ENCODE assay signal across 10 cellular contexts in genomic region chr5:38259062-38259857, GRCh38. TPM values are rescaled to one million over a fixed set of nuclear protein-coding genes. Genes with fewer than 3 reads are reported as not detected.
DNase-seq lines count a peak whose midpoint lies in the region; ATAC-seq, FAIRE-seq and TF ChIP-seq lines count a peak whose summit lies in the region.
"Had no signal": no experiment of that assay in that cellular context is flagged by ENCODE, and none has a peak within 500 bp of the region (broad histone marks: within the 10 kb centered on the region; RNA-seq: fewer than 3 reads in every experiment).

No MANE protein-coding gene starts in this region.

- no peaks in the 10 kb centered on the region for H3K36me3 Mint-ChIP-seq in stimulated activated naive B cell treated with anti-CD40 and anti-IgM and Interleukin-4, amounts not matched to agents 10 μg/mL and 1 μg/mL and 100 μg/mL, for 72 hours
- H3K36me3 Mint-ChIP-seq in natural killer cell, result peaks cover 13% of the 10 kb centered on the region

- CTCF ChIA-PET in K562 (lab: Yijun Ruan, JAX; ENCODE audit: low intra/inter-chr PET ratio), result no interaction called here

- ATAC-seq in K562, result peak; percentile 31; the same call in 2 of the 3 replicates
- no peak for ATAC-seq in left lung
- no peak for ATAC-seq in stimulated activated naive B cell treated with anti-CD40 and anti-IgM and Interleukin-4, amounts not matched to agents 10 μg/mL and 1 μg/mL and 100 μg/mL, for 72 hours (replicated peaks)
- no peak for ATAC-seq in GM19035 (IDR thresholded peaks at IDR 0.05; ENCODE audit: unreplicated experiment)
- no peak for ATAC-seq in natural killer cell

- peaks cover 48% of the 10 kb centered on the region for H3K27me3 ChIP-seq in MG63
- H3K27me3 ChIP-seq in K562 (ENCODE audit: control insufficient read depth in 2 of 2, insufficient read depth in 2 of 2, low read length in 2 of 2), result peaks cover 35 to 50% of the 10 kb centered on the region in 2 experiments; a peak in 4 of 5 replicates
- H3K27me3 ChIP-seq in left lung, result peaks cover 49 to 97% of the 10 kb centered on the region in 2 donors

- no peak for TF ChIP-seq CTCF in K562 (IDR thresholded peaks at IDR 0.05 in 2 of 3, conservative IDR thresholded peaks at IDR 0.05 in 1 of 3; ENCODE audit: insufficient read depth in 2 of 3, low read depth in 1 of 3, low read length in 3 of 3)
- TF ChIP-seq CTCF in left lung (IDR thresholded peaks at IDR 0.05), result no peak
- no peak for TF ChIP-seq CTCF in natural killer cell (IDR thresholded peaks at IDR 0.05)

- TF ChIP-seq RAD21 in K562 (CRISPR knock-in tag; conservative IDR thresholded peaks at IDR 0.05 in 1 of 2, IDR thresholded peaks at IDR 0.05 in 1 of 2), result no peak

- H3K9ac ChIP-seq in K562 (ENCODE audit: insufficient read depth in 1 of 2, low read depth in 2 of 2, low read length in 2 of 2), result no peak overlapping the region

- peaks cover 64 to 86% of the 10 kb centered on the region in 2 donors for H3K27me3 Mint-ChIP-seq in stimulated activated naive B cell treated with anti-CD40 and anti-IgM and Interleukin-4, amounts not matched to agents 10 μg/mL and 1 μg/mL and 100 μg/mL, for 72 hours
- peaks cover 51 to 74% of the 10 kb centered on the region in 2 donors for H3K27me3 Mint-ChIP-seq in natural killer cell (ENCODE audit: low read depth in 2 of 2)

- TF ChIP-seq EP300 in K562 (IDR thresholded peaks at IDR 0.05; ENCODE audit: low read length), result no peak

- in situ Hi-C loops in K562 (cut with MboI), result no loop called here

- peak overlapping the region; percentile 37 to 50 for H3K4me3 Mint-ChIP-seq in stimulated activated naive B cell treated with anti-CD40 and anti-IgM and Interleukin-4, amounts not matched to agents 10 μg/mL and 1 μg/mL and 100 μg/mL, for 72 hours
- no peak overlapping the region for H3K4me3 Mint-ChIP-seq in natural killer cell

- H3K4me1 ChIP-seq in K562 (replicated peaks in 1 of 2; ENCODE audit: control insufficient read depth in 2 of 2, insufficient read depth in 2 of 2, low read length in 2 of 2), result peaks cover 0 to 10% of the 10 kb centered on the region in 2 experiments; a peak in 2 of 5 replicates
- peaks cover 7 to 15% of the 10 kb centered on the region in 2 donors for H3K4me1 ChIP-seq in left lung

- 10% methylated on average over 14 of the region's 14 CpGs for WGBS in K562 (ENCODE audit: insufficient coverage, low coverage, missing lambda C conversion rate)

- no peak for DNase-seq in MG63
- no peak for DNase-seq in K562 (ENCODE audit: extremely low read depth in 1 of 4, low spot score in 3 of 4)
- no peak for DNase-seq in left lung
- DNase-seq in stimulated activated naive B cell treated with anti-CD40 and anti-IgM and Interleukin-4, amounts not matched to agents 10 μg/mL and 1 μg/mL and 100 μg/mL, for 72 hours, result no peak
- no peak for DNase-seq in natural killer cell
- DNase-seq in GM03348 (ENCODE audit: low spot score), result no peak
- DNase-seq: GDM1; hippocampal formation; stimulated activated CD4-positive, alpha-beta T cell treated with anti-CD3 and anti-CD28 coated beads, Interleukin-12 subunit alpha, Interleukin-12 subunit beta, amount 100 ng/mL, for 4 hours had no signal

- no peaks in the 10 kb centered on the region for H3K9me1 ChIP-seq in K562 (ENCODE audit: control insufficient read depth, insufficient read depth, low read length)

- no peak overlapping the region for H2AFZ ChIP-seq in K562 (ENCODE audit: low read depth, low read length)

- H3K4me2 ChIP-seq in K562 (ENCODE audit: insufficient read depth, low read length), result no peak overlapping the region

- no peak overlapping the region for H3K27ac Mint-ChIP-seq in stimulated activated naive B cell treated with anti-CD40 and anti-IgM and Interleukin-4, amounts not matched to agents 10 μg/mL and 1 μg/mL and 100 μg/mL, for 72 hours
- no peak overlapping the region for H3K27ac Mint-ChIP-seq in natural killer cell

- no peak for FAIRE-seq in K562 (lab: Jason Lieb, UNC)

- peak overlapping the region; percentile 47 for H3K4me3 ChIP-seq in MG63
- no peak overlapping the region for H3K4me3 ChIP-seq in K562
- H3K4me3 ChIP-seq in left lung, result peak overlapping the region; percentile 13 to 15

- H3K9me3 ChIP-seq in MG63 (no peaks in the 10 kb centered on the region), K562 (replicated peaks; ENCODE audit: control insufficient read depth, insufficient read depth, low read depth, low read length) (no peaks in the 10 kb centered on the region), left lung (no peaks in the 10 kb centered on the region)

- H3K27ac ChIP-seq in K562 (ENCODE audit: extremely low read depth, low read depth, low read length), result no peak overlapping the region
- H3K27ac ChIP-seq in left lung, result no peak overlapping the region

- H3K36me3 ChIP-seq in MG63, result no peaks in the 10 kb centered on the region
- H3K36me3 ChIP-seq in K562 (ENCODE audit: control insufficient read depth, insufficient read depth, low read length), result no peaks in the 10 kb centered on the region
- H3K36me3 ChIP-seq in left lung, result no peaks in the 10 kb centered on the region

- BruUV-seq in K562 (replicated peaks; lab: Mats Ljungman, UMichigan), result no TSS peak

- intact Hi-C loops in K562 (cut with micrococcal nuclease) (no loop called here), left lung (cut with DNase I) (no loop called here), natural killer cell (cut with micrococcal nuclease) (no loop called here)

- peaks cover 2 to 6% of the 10 kb centered on the region in 2 donors for H3K4me1 Mint-ChIP-seq in stimulated activated naive B cell treated with anti-CD40 and anti-IgM and Interleukin-4, amounts not matched to agents 10 μg/mL and 1 μg/mL and 100 μg/mL, for 72 hours
- H3K4me1 Mint-ChIP-seq in natural killer cell, result no peaks in the 10 kb centered on the region

- POLR2A ChIA-PET in K562 (lab: Yijun Ruan, JAX), result no interaction called here

- no peak for TF ChIP-seq POLR2A in K562 (conservative IDR thresholded peaks at IDR 0.05)

- no peaks in the 10 kb centered on the region for H4K20me1 ChIP-seq in K562 (replicated peaks; ENCODE audit: control insufficient read depth, insufficient read depth, low read length)

- no peaks in the 10 kb centered on the region for H3K9me3 Mint-ChIP-seq in stimulated activated naive B cell treated with anti-CD40 and anti-IgM and Interleukin-4, amounts not matched to agents 10 μg/mL and 1 μg/mL and 100 μg/mL, for 72 hours
- no peaks in the 10 kb centered on the region for H3K9me3 Mint-ChIP-seq in natural killer cell

- no peaks in the 10 kb centered on the region for H3K79me2 ChIP-seq in K562 (ENCODE audit: control insufficient read depth, insufficient read depth, low read length)

TF ChIP-seq in K562, 482 proteins besides CTCF, POLR2A, EP300 and RAD21:
- TF ChIP-seq, protein P1, sequence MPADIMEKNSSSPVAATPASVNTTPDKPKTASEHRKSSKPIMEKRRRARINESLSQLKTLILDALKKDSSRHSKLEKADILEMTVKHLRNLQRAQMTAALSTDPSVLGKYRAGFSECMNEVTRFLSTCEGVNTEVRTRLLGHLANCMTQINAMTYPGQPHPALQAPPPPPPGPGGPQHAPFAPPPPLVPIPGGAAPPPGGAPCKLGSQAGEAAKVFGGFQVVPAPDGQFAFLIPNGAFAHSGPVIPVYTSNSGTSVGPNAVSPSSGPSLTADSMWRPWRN (IDR thresholded peaks at IDR 0.05; ENCODE audit: low read depth), result no peak
- no peak for TF ChIP-seq FOXK1 (CRISPR knock-in tag; IDR thresholded peaks at IDR 0.05; ENCODE audit: borderline replicate concordance)
- TF ChIP-seq ATF1 (CRISPR knock-in tag; IDR thresholded peaks at IDR 0.05), result no peak
- TF ChIP-seq ATF1 (tag; IDR thresholded peaks at IDR 0.05), result no peak
- TF ChIP-seq CBX2 (IDR thresholded peaks at IDR 0.05; ENCODE audit: insufficient read depth, low read length, poor library complexity, severe bottlenecking), result peak; percentile 81
- peak; percentile 52 for TF ChIP-seq CBX8 (IDR thresholded peaks at IDR 0.05; ENCODE audit: borderline replicate concordance, extremely low read depth, low read depth, low read length, poor library complexity, severe bottlenecking)
- TF ChIP-seq, protein P2, sequence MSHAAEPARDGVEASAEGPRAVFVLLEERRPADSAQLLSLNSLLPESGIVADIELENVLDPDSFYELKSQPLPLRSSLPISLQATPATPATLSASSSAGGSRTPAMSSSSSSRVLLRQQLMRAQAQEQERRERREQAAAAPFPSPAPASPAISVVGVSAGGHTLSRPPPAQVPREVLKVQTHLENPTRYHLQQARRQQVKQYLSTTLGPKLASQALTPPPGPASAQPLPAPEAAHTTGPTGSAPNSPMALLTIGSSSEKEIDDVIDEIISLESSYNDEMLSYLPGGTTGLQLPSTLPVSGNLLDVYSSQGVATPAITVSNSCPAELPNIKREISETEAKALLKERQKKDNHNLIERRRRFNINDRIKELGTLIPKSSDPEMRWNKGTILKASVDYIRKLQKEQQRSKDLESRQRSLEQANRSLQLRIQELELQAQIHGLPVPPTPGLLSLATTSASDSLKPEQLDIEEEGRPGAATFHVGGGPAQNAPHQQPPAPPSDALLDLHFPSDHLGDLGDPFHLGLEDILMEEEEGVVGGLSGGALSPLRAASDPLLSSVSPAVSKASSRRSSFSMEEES (CRISPR knock-in tag; IDR thresholded peaks at IDR 0.05), result no peak
- no peak for TF ChIP-seq ZNF444 (CRISPR knock-in tag; IDR thresholded peaks at IDR 0.05)

RNA-seq across cellular contexts. Expression of gene EGFLAM, which starts 0.9 kb away (rescaled TPM):
- not detected in 2 replicates for total RNA-seq in MG63 (2014; rRNA removed; shearing (Covaris generic); ENCODE audit: low replicate concordance)
- total RNA-seq in K562 (2011; cell fraction: chromatin; rRNA removed; ENCODE audit: low replicate concordance), result 0.56 and 1.9 TPM in 2 replicates
- 0.50 and 0.79 TPM in 2 replicates for total RNA-seq in K562 (2011; cell fraction: nucleolus; rRNA removed)
- not detected in 2 replicates for total RNA-seq in K562 (2011; cell fraction: nucleoplasm; rRNA removed)
- total RNA-seq in K562 (2014; rRNA removed) (0.09 and 0.45 TPM in 2 replicates), K562 (2014; rRNA removed; fragmentation: Illumina TruSeq; extraction: Trizol) (1.3 and 1.4 TPM in 2 replicates), K562 (2015; rRNA removed; fragmentation: Illumina TruSeq; extraction: Trizol) (0.94 and 0.98 TPM in 2 replicates), K562 (2021) (0.49 and 0.74 TPM in 2 replicates), left lung (1 to 10 TPM in 1 of 2 donors, under 1 TPM in 1; 0.82 to 2.6 TPM), natural killer cell (not detected)
- polyA plus RNA-seq in K562 (2011; rRNA removed) (0.12 and 2.5 TPM in 2 replicates), K562 (2014; fragmentation: Illumina TruSeq; extraction: Trizol) (0.91 and 1.0 TPM in 2 replicates), K562 (2014; fragmentation: Nextera tagmentation; extraction: Ambion mirVana) (1 to 10 TPM; 1.2 to 1.4 TPM), K562 (2014; rRNA removed) (0.31 and 0.89 TPM in 2 replicates)
- polyA plus RNA-seq in K562 (2011; cell fraction: cytosol; rRNA removed), result 0.18 and 1.2 TPM in 2 replicates
- polyA plus RNA-seq in K562 (2011; cell fraction: nucleus; rRNA removed), result 2.1 TPM in 1 of 2 replicates, not detected in the other
- 1.00 and 1.8 TPM in 2 replicates for polyA plus RNA-seq in K562 (2012)
- 1.8 TPM in 1 of 2 replicates, not detected in the other for polyA minus RNA-seq in K562 (2011; rRNA and poly(A)+ RNA removed)
- not detected in 2 replicates for polyA minus RNA-seq in K562 (2011; cell fraction: cytosol; rRNA and poly(A)+ RNA removed)
- 0.22 and 0.81 TPM in 2 replicates for polyA minus RNA-seq in K562 (2011; cell fraction: nucleus; rRNA and poly(A)+ RNA removed)
